Comparison of ENCODE assay signal across 8 cellular contexts in genomic region chr4:77075869-77076801, GRCh38. TPM values are rescaled to one million over a fixed set of nuclear protein-coding genes. Genes with fewer than 3 reads are reported as not detected.
DNase-seq lines count a peak whose midpoint lies in the region; ATAC-seq and TF ChIP-seq lines count a peak whose summit lies in the region.

TSS of gene CCNI (minus strand) at chr4:77075989. CDS start at chr4:77066362, 9,627 bp downstream.

- H3K27me3 ChIP-seq in mononuclear cell (ENCODE audit: insufficient read depth, low read length) = no peaks in the 10 kb centered on the region

- peak; percentile 2; the same call in 1 of the 2 replicates for TF ChIP-seq RAD21 in Ishikawa (IDR thresholded peaks at IDR 0.05; ENCODE audit: low read depth)

- H3K9me3 ChIP-seq in mononuclear cell (ENCODE audit: low read depth, low read length) = no peaks in the 10 kb centered on the region

- H3K4me3 ChIP-seq in epithelial cell of esophagus (ENCODE audit: low read length) (peak within 1 kb of the TSS; percentile 65), mononuclear cell (ENCODE audit: low read length) (peak within 1 kb of the TSS; percentile 68)

- ATAC-seq in GM21576 (IDR thresholded peaks at IDR 0.05; ENCODE audit: unreplicated experiment) = peak; percentile 58

- peak; percentile 44; the same call in 1 of the 2 replicates for TF ChIP-seq EP300 in Ishikawa (IDR thresholded peaks at IDR 0.05; ENCODE audit: borderline replicate concordance)

- no peak for TF ChIP-seq CTCF in epithelial cell of esophagus (IDR thresholded peaks at IDR 0.05; ENCODE audit: insufficient read depth, low read depth, low read length, missing control alignments)

- peak; percentile 62 for DNase-seq in DMS114 treated with DMSO at 0.1 percent for 48 hours (lab: John Stamatoyannopoulos, UW; ENCODE audit: unreplicated experiment)
- peak; percentile 85 for DNase-seq in OCI-M2 (lab: John Stamatoyannopoulos, UW; ENCODE audit: unreplicated experiment)
- peak; percentile 84 for DNase-seq in activated T-cell treated with anti-CD3 and anti-CD28 coated beads for 4 hours
- peak; percentile 96 for DNase-seq in epithelial cell of esophagus (ENCODE audit: low read depth)
- DNase-seq in stimulated activated CD8-positive, alpha-beta memory T cell treated with anti-CD3 and anti-CD28 coated beads, Interleukin-4, amount 100 ng/mL, for 1 hour (ENCODE audit: low read depth in 2 of 2, low spot score in 1 of 2) = peak; percentile 88 to 91

- H3K4me1 ChIP-seq in mononuclear cell (ENCODE audit: insufficient read depth, low read length) = peaks cover 43% of the 10 kb centered on the region

TF ChIP-seq in Ishikawa, 13 proteins besides CTCF, POLR2A, EP300 and RAD21:
- TF ChIP-seq CEBPB (IDR thresholded peaks at IDR 0.05) (peak; percentile 19; the same call in 1 of the 2 replicates), CREB1 (IDR thresholded peaks at IDR 0.05; ENCODE audit: low read depth) (peak; percentile 93), TEAD4 (IDR thresholded peaks at IDR 0.05) (no peak; the same call in 1 of the 2 replicates), EGR1 (IDR thresholded peaks at IDR 0.05) (peak; percentile 90), USF1 (IDR thresholded peaks at IDR 0.05) (no peak), MAX (IDR thresholded peaks at IDR 0.05) (peak; percentile 67), TCF12 (IDR thresholded peaks at IDR 0.05; ENCODE audit: low read depth) (peak; percentile 70), REST (IDR thresholded peaks at IDR 0.05; ENCODE audit: low read depth) (0 out of 2 replicates have a peak, but pooled peaks have one; percentile 4), TAF1 (IDR thresholded peaks at IDR 0.05; ENCODE audit: low read depth) (peak; percentile 94)

RNA-seq across cellular contexts. Expression of gene CCNI, which starts in this region (rescaled TPM):
- total RNA-seq in mononuclear cell = 275 TPM

Comparison
In these comparisons a context has a peak if more than half of its experiments do, and no peak if none do; other contexts are left out.
1. Peak in every context shown above with its lines: DNase-seq, ATAC-seq and H3K4me3 ChIP-seq.